Comparison of ENCODE assay signal across 13 cellular contexts in genomic region chr17:31579265-31579664, GRCh38.
DNase-seq lines count a peak whose midpoint lies in the region; ATAC-seq and TF ChIP-seq lines count a peak whose summit lies in the region.
"Had no signal": no experiment of that assay in that cellular context is flagged by ENCODE, and none has a peak within 500 bp of the region (broad histone marks: within the 10 kb centered on the region; RNA-seq: fewer than 3 reads in every experiment).

No MANE protein-coding gene starts in this region.

- H3K4me1 Mint-ChIP-seq in HFFc6 (ENCODE audit: low read depth) = peaks cover 78% of the 10 kb centered on the region

- H3K9ac ChIP-seq in SK-N-SH = peak overlapping the region; percentile 29; the same call in 1 of the 2 replicates

- TF ChIP-seq RAD21 in SK-N-SH (IDR thresholded peaks at IDR 0.05; ENCODE audit: low read length) = no peak; the same call in 1 of the 2 replicates

- H3F3A ChIP-seq in SK-N-SH (replicated peaks; ENCODE audit: insufficient read depth) = peaks cover 46% of the 10 kb centered on the region

- peak overlapping the region; percentile 64 to 96; a peak in 3 of 4 replicates for H3K27ac ChIP-seq in SK-N-SH (ENCODE audit: low read depth in 2 of 2, low read length in 1 of 2)

- DNase-seq in A172 (ENCODE audit: low spot score) (peak; percentile 85), HFFc6 (peak; percentile 51), SK-N-SH (peak; percentile 77), fibroblast of peridontal ligament (ENCODE audit: extremely low read depth) (peak; percentile 35), middle frontal gyrus (ENCODE audit: extremely low spot score, low spot score) (no peak), omental fat pad (ENCODE audit: low spot score) (no peak), GM03348 (ENCODE audit: low spot score) (no peak)
- DNase-seq: activated naive CD8-positive, alpha-beta T cell treated with anti-CD3 and anti-CD28 coated beads, Interleukin-2, amount 50 U/mL, for 24 hours; AML-193; NCI-H187; stimulated activated CD4-positive, alpha-beta T cell treated with anti-CD3 and anti-CD28 coated beads, Interleukin-4, amount 100 ng/mL, for 4 hours; T-cell had no signal

- CTCF ChIA-PET in SK-N-SH (lab: Yijun Ruan, JAX) = no interaction called here

- TF ChIP-seq CTCF in HFFc6 (IDR thresholded peaks at IDR 0.05) (no peak), SK-N-SH (IDR thresholded peaks at IDR 0.05) (no peak), omental fat pad (IDR thresholded peaks at IDR 0.05) (no peak)

- no peaks in the 10 kb centered on the region for H3K9me2 ChIP-seq in SK-N-SH

- peaks cover 31 to 44% of the 10 kb centered on the region in 2 experiments; a peak in 3 of 4 replicates for H3K4me1 ChIP-seq in SK-N-SH (ENCODE audit: control insufficient read depth in 1 of 2, insufficient read depth in 2 of 2, low read depth in 1 of 2, low read length in 1 of 2)

- H3K4me3 Mint-ChIP-seq in HFFc6 = peak overlapping the region; percentile 45
- H3K4me3 Mint-ChIP-seq: activated naive CD8-positive, alpha-beta T cell treated with anti-CD3 and anti-CD28 coated beads, Interleukin-2, amount 50 U/mL, for 24 hours; T-cell had no signal

- peaks cover 0 to 3% of the 10 kb centered on the region in 2 experiments for H3K36me3 ChIP-seq in SK-N-SH (replicated peaks in 1 of 2; ENCODE audit: control insufficient read depth in 1 of 2, insufficient read depth in 2 of 2, low read length in 1 of 2)

- WGBS in SK-N-SH (ENCODE audit: low lambda C conversion rate) = 10% methylated on average over 3 of the region's 4 CpGs

- H4K20me1 ChIP-seq in SK-N-SH (ENCODE audit: insufficient read depth) = no peaks in the 10 kb centered on the region

- H3K4me3 ChIP-seq in SK-N-SH (ENCODE audit: low read depth in 2 of 2, low read length in 1 of 2) = no peak overlapping the region

- H3K27me3 Mint-ChIP-seq in HFFc6 (ENCODE audit: insufficient read depth) = peaks cover 2% of the 10 kb centered on the region
- H3K27me3 Mint-ChIP-seq: activated naive CD8-positive, alpha-beta T cell treated with anti-CD3 and anti-CD28 coated beads, Interleukin-2, amount 50 U/mL, for 24 hours; T-cell had no signal

- H3K4me2 ChIP-seq in SK-N-SH = peak overlapping the region; percentile 79

- ATAC-seq in GM18907 (IDR thresholded peaks at IDR 0.05; ENCODE audit: unreplicated experiment) (no peak), omental fat pad (ENCODE audit: low FRiP score) (no peak)
- ATAC-seq: activated naive CD8-positive, alpha-beta T cell treated with anti-CD3 and anti-CD28 coated beads, Interleukin-2, amount 50 U/mL, for 24 hours; T-cell had no signal

- H3K9me3 Mint-ChIP-seq in HFFc6 = no peaks in the 10 kb centered on the region
- H3K9me3 Mint-ChIP-seq: activated naive CD8-positive, alpha-beta T cell treated with anti-CD3 and anti-CD28 coated beads, Interleukin-2, amount 50 U/mL, for 24 hours; T-cell had no signal

- peaks cover 18% of the 10 kb centered on the region for H3K79me2 ChIP-seq in SK-N-SH (ENCODE audit: insufficient read depth)

- no peaks in the 10 kb centered on the region for H3K9me3 ChIP-seq in SK-N-SH

- H3K27me3 ChIP-seq in SK-N-SH (ENCODE audit: insufficient read depth) = no peaks in the 10 kb centered on the region

- no peak overlapping the region for H2AFZ ChIP-seq in SK-N-SH (ENCODE audit: low read depth)

- peak; percentile 16 to 67; a peak in 3 of 4 replicates for TF ChIP-seq EP300 in SK-N-SH (IDR thresholded peaks at IDR 0.05; ENCODE audit: borderline replicate concordance in 1 of 2, low read depth in 1 of 2, low read length in 1 of 2)

- H3K27ac Mint-ChIP-seq in HFFc6 = peak overlapping the region; percentile 89
- H3K27ac Mint-ChIP-seq: activated naive CD8-positive, alpha-beta T cell treated with anti-CD3 and anti-CD28 coated beads, Interleukin-2, amount 50 U/mL, for 24 hours; T-cell had no signal

- POLR2A ChIA-PET in SK-N-SH (lab: Yijun Ruan, JAX) = no interaction called here

- peaks cover 56% of the 10 kb centered on the region for H3K36me3 Mint-ChIP-seq in HFFc6 (ENCODE audit: low read depth)
- H3K36me3 Mint-ChIP-seq: T-cell had no signal

TF ChIP-seq in SK-N-SH, 30 proteins besides CTCF, POLR2A, EP300 and RAD21 (continues in another document):
- TF ChIP-seq MEF2A (IDR thresholded peaks at IDR 0.05; ENCODE audit: borderline replicate concordance, low read depth) (no peak), JUND (IDR thresholded peaks at IDR 0.05) (no peak), IRF3 (IDR thresholded peaks at IDR 0.05; ENCODE audit: low read depth, low read length) (no peak), YY1 (IDR thresholded peaks at IDR 0.05; ENCODE audit: low read depth) (no peak), REST (IDR thresholded peaks at IDR 0.05; ENCODE audit: low read depth, low read length) (no peak), TCF12 (IDR thresholded peaks at IDR 0.05) (peak; percentile 70; the same call in 1 of the 2 replicates), TAF1 (IDR thresholded peaks at IDR 0.05; ENCODE audit: borderline replicate concordance, low read depth, low read length) (no peak), USF2 (IDR thresholded peaks at IDR 0.05; ENCODE audit: borderline replicate concordance, low read depth, low read length) (no peak), FOSL2 (IDR thresholded peaks at IDR 0.05; ENCODE audit: borderline replicate concordance, low read depth) (no peak), ELF1 (IDR thresholded peaks at IDR 0.05) (no peak), FOXJ3 (CRISPR knock-in tag; IDR thresholded peaks at IDR 0.05) (no peak), SIN3A (IDR thresholded peaks at IDR 0.05; ENCODE audit: borderline replicate concordance, low read depth, low read length) (no peak), TEAD4 (IDR thresholded peaks at IDR 0.05; ENCODE audit: borderline replicate concordance, insufficient read depth) (no peak), USF1 (IDR thresholded peaks at IDR 0.05; ENCODE audit: borderline replicate concordance, low read depth) (no peak), RXRA (IDR thresholded peaks at IDR 0.05; ENCODE audit: borderline replicate concordance, low read depth) (no peak), GATA2 (CRISPR knock-in tag; IDR thresholded peaks at IDR 0.05) (peak; percentile 37; the same call in 1 of the 2 replicates), MAX (IDR thresholded peaks at IDR 0.05; ENCODE audit: low read depth) (no peak)

Comparison
In these comparisons a context has a peak if more than half of its experiments do, and no peak if none do; other contexts are left out.
1. DNase-seq: peak in A172 (single experiment), HFFc6 (single experiment), SK-N-SH (single experiment) and fibroblast of peridontal ligament (single experiment); none in middle frontal gyrus (single experiment), omental fat pad (single experiment) and GM03348 (single experiment).